ENCODE assay signal across 8 cellular contexts in genomic region chr20:18507218-18508191, GRCh38.
DNase-seq lines count a peak whose midpoint lies in the region; ATAC-seq and TF ChIP-seq lines count a peak whose summit lies in the region.

TSS of gene SEC23B (plus strand) at chr20:18507940. CDS start at chr20:18510836, 2,896 bp downstream.

- DNase-seq in AG09319 (ENCODE audit: extremely low read depth, low read depth) (peak; percentile 89), NCI-H446 treated with DMSO at 0.1 percent for 48 hours (lab: John Stamatoyannopoulos, UW) (peak; percentile 94), cerebellar cortex (ENCODE audit: low spot score) (peak; percentile 99), iris pigment epithelial cell (ENCODE audit: low read depth) (peak; percentile 99)
- peak; percentile 91 to 98 for DNase-seq in stimulated activated CD4-positive, alpha-beta T cell treated with anti-CD3 and anti-CD28 coated beads, Interleukin-12 subunit alpha, Interleukin-12 subunit beta, amount 100 ng/mL, for 24 hours (ENCODE audit: low read depth in 2 of 2)

- TF ChIP-seq CTCF in AG09319 (IDR thresholded peaks at IDR 0.05; ENCODE audit: low read depth, low read length): no peak

- ATAC-seq in GM19035 (IDR thresholded peaks at IDR 0.05; ENCODE audit: unreplicated experiment) (peak; percentile 95), HG03354 (IDR thresholded peaks at IDR 0.05; ENCODE audit: poor library complexity, severe bottlenecking, unreplicated experiment) (peak; percentile 97)
- ATAC-seq in activated CD4-positive, CD25-positive, alpha-beta regulatory T cell treated with anti-CD3 and anti-CD28 coated beads, Interleukin-2, amount 50 U/mL, for 24 hours: peak; percentile 91 to 94

Comparison
In these comparisons a context has a peak if more than half of its experiments do, and no peak if none do; other contexts are left out.
1. Peak in every context shown above with its lines: DNase-seq and ATAC-seq.